Comparison of ENCODE assay signal across 18 cellular contexts in genomic region chr9:36119476-36119875, GRCh38. TPM values are rescaled to one million over a fixed set of nuclear protein-coding genes. Genes with fewer than 3 reads are reported as not detected.
DNase-seq lines count a peak whose midpoint lies in the region; ATAC-seq and TF ChIP-seq lines count a peak whose summit lies in the region.
"Had no signal": no experiment of that assay in that cellular context is flagged by ENCODE, and none has a peak within 500 bp of the region (broad histone marks: within the 10 kb centered on the region; RNA-seq: fewer than 3 reads in every experiment).

No MANE protein-coding gene starts in this region.

- H3K27ac Mint-ChIP-seq in glutamatergic neuron (ENCODE audit: unreplicated experiment), result peak overlapping the region; percentile 59
- no peak overlapping the region for H3K27ac Mint-ChIP-seq in natural killer cell treated with Interleukin-12 subunit alpha and Interleukin-12 subunit beta and Interleukin-15 and Interleukin-18, amount 100 ng/mL, for 72 hours
- H3K27ac Mint-ChIP-seq in CD4-positive, alpha-beta memory T cell, result no peak overlapping the region

- H4K20me1 ChIP-seq in PC-3 (ENCODE audit: low read length), result no peaks in the 10 kb centered on the region

- no peaks in the 10 kb centered on the region for H3K9me3 ChIP-seq in PC-3 (ENCODE audit: low read length)
- no peaks in the 10 kb centered on the region for H3K9me3 ChIP-seq in CD4-positive, alpha-beta memory T cell (ENCODE audit: control insufficient read depth in 1 of 2, low read length in 2 of 2)

- H3K79me2 ChIP-seq in PC-3 (ENCODE audit: low read length), result no peaks in the 10 kb centered on the region

- no peak overlapping the region for H3K4me3 ChIP-seq in H7 (ENCODE audit: insufficient read depth, low read depth, low read length)
- no peak overlapping the region for H3K4me3 ChIP-seq in PC-3 (ENCODE audit: low read length)
- no peak overlapping the region for H3K4me3 ChIP-seq in CD4-positive, alpha-beta memory T cell (ENCODE audit: low read length in 2 of 2)
- H3K4me3 ChIP-seq: GM23338 had no signal

- H3K27ac ChIP-seq in PC-3 (ENCODE audit: low read length), result no peak overlapping the region
- H3K27ac ChIP-seq in CD4-positive, alpha-beta memory T cell (ENCODE audit: low read depth, low read length), result no peak overlapping the region

- H3K36me3 ChIP-seq in H7 (replicated peaks; ENCODE audit: control insufficient read depth, insufficient read depth, low read length), result no peaks in the 10 kb centered on the region
- no peaks in the 10 kb centered on the region for H3K36me3 ChIP-seq in PC-3 (ENCODE audit: low read depth, low read length)
- peaks cover 4% of the 10 kb centered on the region for H3K36me3 ChIP-seq in CD4-positive, alpha-beta memory T cell (ENCODE audit: insufficient read depth, low read length)

- H3K9me2 ChIP-seq in PC-3 (replicated peaks; ENCODE audit: low read length), result no peaks in the 10 kb centered on the region

- H3K9ac ChIP-seq in PC-3 (ENCODE audit: low read length), result no peak overlapping the region

- H3K4me1 ChIP-seq in PC-3 (ENCODE audit: insufficient read depth, low read length), result 0 out of 2 replicates have a peak, but pooled peaks cover 6% of the 10 kb centered on the region
- H3K4me1 ChIP-seq in CD4-positive, alpha-beta memory T cell (ENCODE audit: insufficient read depth, low read length), result no peaks in the 10 kb centered on the region

- BruUV-seq in PC-3 (replicated peaks; lab: Mats Ljungman, UMichigan), result no TSS peak

- intact Hi-C loops in PC-3 (cut with micrococcal nuclease), result no loop called here
- intact Hi-C loops in CD4-positive, alpha-beta memory T cell (cut with micrococcal nuclease), result no loop called here

- no peak overlapping the region for H3K4me3 Mint-ChIP-seq in glutamatergic neuron (ENCODE audit: unreplicated experiment)
- no peak overlapping the region for H3K4me3 Mint-ChIP-seq in natural killer cell treated with Interleukin-12 subunit alpha and Interleukin-12 subunit beta and Interleukin-15 and Interleukin-18, amount 100 ng/mL, for 72 hours
- H3K4me3 Mint-ChIP-seq in CD4-positive, alpha-beta memory T cell, result no peak overlapping the region
- H3K4me3 Mint-ChIP-seq: GM23338 had no signal

- H3F3A ChIP-seq in PC-3 (ENCODE audit: low read length, unreplicated experiment), result no peaks in the 10 kb centered on the region

- peaks cover 7% of the 10 kb centered on the region for H3K4me1 Mint-ChIP-seq in glutamatergic neuron (ENCODE audit: low read depth, unreplicated experiment)
- peaks cover 0 to 6% of the 10 kb centered on the region in 2 donors for H3K4me1 Mint-ChIP-seq in natural killer cell treated with Interleukin-12 subunit alpha and Interleukin-12 subunit beta and Interleukin-15 and Interleukin-18, amount 100 ng/mL, for 72 hours (ENCODE audit: low read depth in 2 of 2)
- H3K4me1 Mint-ChIP-seq in CD4-positive, alpha-beta memory T cell, result peaks cover 0 to 2% (median 0%) of the 10 kb centered on the region in 4 donors

- POLR2A ChIA-PET in PC-3 (lab: Charles Lee; ENCODE audit: unreplicated experiment), result no interaction called here
- POLR2A ChIA-PET in CD4-positive, alpha-beta memory T cell (lab: Charles Lee; ENCODE audit: partially characterized antibody), result no interaction called here

- H3K27me3 ChIP-seq in H7 (ENCODE audit: control insufficient read depth, insufficient read depth, low read length) (no peaks in the 10 kb centered on the region), PC-3 (ENCODE audit: low read length) (no peaks in the 10 kb centered on the region)
- H3K27me3 ChIP-seq in CD4-positive, alpha-beta memory T cell (ENCODE audit: insufficient read depth, low read length), result no peaks in the 10 kb centered on the region

- CTCF ChIA-PET in PC-3 (lab: Charles Lee), result interaction anchor here (0.5 kb wide), 1 partner anchor 17 kb away, joined by 3 read pairs; no protein-coding TSS in a partner anchor
- CTCF ChIA-PET in CD4-positive, alpha-beta memory T cell (lab: Charles Lee; ENCODE audit: partially characterized antibody), result interaction anchor here (1.3 to 8.0 kb wide), 2 partner anchors 16 to 47 kb away, joined by 3 to 65 read pairs; no protein-coding TSS in a partner anchor

- no peak overlapping the region for H3K4me2 ChIP-seq in PC-3 (ENCODE audit: low read length)
- H3K4me2 ChIP-seq: GM23338 had no signal

- no peak for TF ChIP-seq CTCF in PC-3 (conservative IDR thresholded peaks at IDR 0.05; ENCODE audit: low read depth, low read length)
- TF ChIP-seq CTCF in glutamatergic neuron (IDR thresholded peaks at IDR 0.05; ENCODE audit: partially characterized antibody, unreplicated experiment), result no peak

- H3K9me3 Mint-ChIP-seq in glutamatergic neuron (ENCODE audit: unreplicated experiment), result no peaks in the 10 kb centered on the region
- no peaks in the 10 kb centered on the region for H3K9me3 Mint-ChIP-seq in natural killer cell treated with Interleukin-12 subunit alpha and Interleukin-12 subunit beta and Interleukin-15 and Interleukin-18, amount 100 ng/mL, for 72 hours
- no peaks in the 10 kb centered on the region for H3K9me3 Mint-ChIP-seq in CD4-positive, alpha-beta memory T cell
- H3K9me3 Mint-ChIP-seq: GM23338 had no signal

- peak; percentile 73 for DNase-seq in D341Med (ENCODE audit: low spot score)
- DNase-seq in H7, result peak; percentile 1
- peak; percentile 20 for DNase-seq in PC-3
- DNase-seq in glutamatergic neuron, result no peak
- DNase-seq in natural killer cell treated with Interleukin-12 subunit alpha and Interleukin-12 subunit beta and Interleukin-15 and Interleukin-18, amount 100 ng/mL, for 72 hours (ENCODE audit: low spot score), result no peak
- DNase-seq in HT-29 (ENCODE audit: low spot score), result no peak
- no peak for DNase-seq in CD4-positive, alpha-beta memory T cell
- DNase-seq: ACHN; C1 segment of cervical spinal cord; KBM-7; NCI-H1105 treated with DMSO at 0.1 percent for 48 hours; NK-92 treated with Interleukin-12 subunit alpha and Interleukin-12 subunit beta, amount 100 ng/mL, for 24 hours; Right ventricle myocardium superior; SW 1271; T-helper 2 cell had no signal

- no peak for ATAC-seq in PC-3
- ATAC-seq in natural killer cell treated with Interleukin-12 subunit alpha and Interleukin-12 subunit beta and Interleukin-15 and Interleukin-18, amount 100 ng/mL, for 72 hours, result no peak
- ATAC-seq: HepG2 had no signal

- H2AFZ ChIP-seq in PC-3 (ENCODE audit: low read length), result no peak overlapping the region
- H2AFZ ChIP-seq: GM23338 had no signal

- peaks cover 9% of the 10 kb centered on the region for H3K36me3 Mint-ChIP-seq in glutamatergic neuron (ENCODE audit: unreplicated experiment)
- no peaks in the 10 kb centered on the region for H3K36me3 Mint-ChIP-seq in natural killer cell treated with Interleukin-12 subunit alpha and Interleukin-12 subunit beta and Interleukin-15 and Interleukin-18, amount 100 ng/mL, for 72 hours
- H3K36me3 Mint-ChIP-seq in CD4-positive, alpha-beta memory T cell, result peaks cover 22 to 26% of the 10 kb centered on the region in 2 donors

- H3K27me3 Mint-ChIP-seq in glutamatergic neuron (ENCODE audit: unreplicated experiment), result peaks cover 3% of the 10 kb centered on the region
- no peaks in the 10 kb centered on the region for H3K27me3 Mint-ChIP-seq in natural killer cell treated with Interleukin-12 subunit alpha and Interleukin-12 subunit beta and Interleukin-15 and Interleukin-18, amount 100 ng/mL, for 72 hours
- H3K27me3 Mint-ChIP-seq in CD4-positive, alpha-beta memory T cell, result no peaks in the 10 kb centered on the region

RNA-seq across cellular contexts. Expression of gene GLIPR2, which starts 17.1 kb away (rescaled TPM):
- total RNA-seq in H7 (2014; rRNA removed; shearing (Covaris generic)), result 2.7 and 9.1 TPM in 2 replicates
- total RNA-seq in PC-3 (2014; rRNA removed) (6.7 and 10.1 TPM in 2 replicates), glutamatergic neuron (ENCODE audit: unreplicated experiment) (84.4 TPM)
- 10 to 100 TPM; 11.0 to 27.1 TPM for total RNA-seq in natural killer cell treated with Interleukin-12 subunit alpha and Interleukin-12 subunit beta and Interleukin-15 and Interleukin-18, amount 100 ng/mL, for 72 hours
- 0.10 and 0.28 TPM in 2 replicates for total RNA-seq in HT-29 (2014; rRNA removed; shearing (Covaris generic))
- total RNA-seq in CD4-positive, alpha-beta memory T cell, result 10 to 100 TPM; 17.0 to 18.9 TPM
- 100 to 1,000 TPM; 140 to 213 TPM for polyA plus RNA-seq in CD4-positive, alpha-beta memory T cell

RNA-seq across cellular contexts. Expression of gene CCIN, which starts 49.7 kb away (rescaled TPM):
- total RNA-seq in H7 (2014; rRNA removed; shearing (Covaris generic)), result 0.17 TPM in 1 of 2 replicates, not detected in the other
- total RNA-seq in PC-3 (2014; rRNA removed), result 0.22 and 0.46 TPM in 2 replicates
- 0.22 TPM for total RNA-seq in glutamatergic neuron (ENCODE audit: unreplicated experiment)
- total RNA-seq in natural killer cell treated with Interleukin-12 subunit alpha and Interleukin-12 subunit beta and Interleukin-15 and Interleukin-18, amount 100 ng/mL, for 72 hours, result under 1 TPM in 1 of 2 donors, not detected in 1; 0.19 TPM
- total RNA-seq in HT-29 (2014; rRNA removed; shearing (Covaris generic)), result not detected in 2 replicates
- total RNA-seq in CD4-positive, alpha-beta memory T cell, result not detected
- not detected for polyA plus RNA-seq in CD4-positive, alpha-beta memory T cell
- total RNA-seq: HepG2, NCI-H460, Right ventricle myocardium superior had no signal
- polyA plus RNA-seq: GM23338, HepG2 had no signal

Comparison
In these comparisons a context has a peak if more than half of its experiments do, and no peak if none do; other contexts are left out.
1. DNase-seq: peak in D341Med (single experiment), H7 (single experiment) and PC-3 (single experiment); none in glutamatergic neuron (single experiment), natural killer cell treated with Interleukin-12 subunit alpha and Interleukin-12 subunit beta and Interleukin-15 and Interleukin-18, amount 100 ng/mL, for 72 hours (single experiment), HT-29 (single experiment) and CD4-positive, alpha-beta memory T cell (0 of 5).